8 cellular contexts compared by ENCODE assay signal in genomic region chr1:154329551-154330131, GRCh38. TPM values are rescaled to one million over a fixed set of nuclear protein-coding genes. Genes with fewer than 3 reads are reported as not detected.
DNase-seq lines count a peak whose midpoint lies in the region; ATAC-seq and TF ChIP-seq lines count a peak whose summit lies in the region.

No MANE protein-coding gene starts in this region.

- peak overlapping the region; percentile 91 to 96 (median 94) for H3K27ac Mint-ChIP-seq in naive thymus-derived CD8-positive, alpha-beta T cell

- TF ChIP-seq POLR2A in breast epithelium (IDR thresholded peaks at IDR 0.05) = no peak

- H3K36me3 ChIP-seq in KMS-11 (ENCODE audit: insufficient read depth) = peaks cover 12% of the 10 kb centered on the region; the same call in 1 of the 2 replicates
- H3K36me3 ChIP-seq in breast epithelium = no peaks in the 10 kb centered on the region

- H3K4me2 ChIP-seq in KMS-11 = peak overlapping the region; percentile 95; the same call in 1 of the 2 replicates

- H3K9ac ChIP-seq in KMS-11 = no peak overlapping the region

- peak; percentile 5 to 26 for ATAC-seq in naive thymus-derived CD8-positive, alpha-beta T cell

- peaks cover 0 to 45% (median 24%) of the 10 kb centered on the region in 3 donors for H3K36me3 Mint-ChIP-seq in naive thymus-derived CD8-positive, alpha-beta T cell

- no peak overlapping the region for H2AFZ ChIP-seq in KMS-11 (ENCODE audit: low read depth)

- H3K27me3 Mint-ChIP-seq in naive thymus-derived CD8-positive, alpha-beta T cell = no peaks in the 10 kb centered on the region

- H4K20me1 ChIP-seq in KMS-11 (ENCODE audit: insufficient read depth) = no peaks in the 10 kb centered on the region

- no peaks in the 10 kb centered on the region for H3K9me3 ChIP-seq in breast epithelium

- H3K27ac ChIP-seq in KMS-11 (no peak overlapping the region), breast epithelium (peak overlapping the region; percentile 83 to 86)

- H3K4me1 Mint-ChIP-seq in naive thymus-derived CD8-positive, alpha-beta T cell = peaks cover 42 to 84% (median 79%) of the 10 kb centered on the region in 4 donors

- POLR2A ChIA-PET in naive thymus-derived CD8-positive, alpha-beta T cell (lab: Charles Lee) = interaction anchor here (0.8 to 15.4 kb wide), 9 partner anchors 7 to 131 kb away, joined by 3 to 358 read pairs (median 9); partner anchors contain the start of gene HAX1

- H3K9me3 Mint-ChIP-seq in naive thymus-derived CD8-positive, alpha-beta T cell = no peaks in the 10 kb centered on the region

- no peak for TF ChIP-seq CTCF in KMS-11 (conservative IDR thresholded peaks at IDR 0.05; ENCODE audit: low read depth, low read length)
- no peak for TF ChIP-seq CTCF in breast epithelium (IDR thresholded peaks at IDR 0.05)

- peaks cover 14% of the 10 kb centered on the region; the same call in 1 of the 2 replicates for H3K79me2 ChIP-seq in KMS-11 (ENCODE audit: insufficient read depth, low read depth)

- DNase-seq in Ammon's horn (ENCODE audit: low spot score) = peak; percentile 69
- no peak for DNase-seq in breast epithelium (ENCODE audit: low spot score in 2 of 2)
- DNase-seq in naive thymus-derived CD8-positive, alpha-beta T cell = peak in 7 of 10 donors; percentile 37 to 72 (median 53)
- DNase-seq in NCI-H146 (lab: John Stamatoyannopoulos, UW) = no peak
- no peak for DNase-seq in glomerular visceral epithelial cell (ENCODE audit: extremely low spot score)
- DNase-seq in KG1 (lab: John Stamatoyannopoulos, UW) = no peak
- DNase-seq in NK-92 (lab: John Stamatoyannopoulos, UW; ENCODE audit: unreplicated experiment) = no peak

- intact Hi-C loops in breast epithelium (cut with DNase I; ENCODE audit: low total_unique reads) = no loop called here

- H3K4me1 ChIP-seq in KMS-11 (ENCODE audit: low read depth, poor library complexity, severe bottlenecking) (peaks cover 39% of the 10 kb centered on the region), breast epithelium (peaks cover 0 to 20% of the 10 kb centered on the region in 2 donors)

- no peaks in the 10 kb centered on the region for H3K27me3 ChIP-seq in KMS-11 (ENCODE audit: insufficient read depth, low read depth)
- H3K27me3 ChIP-seq in breast epithelium = no peaks in the 10 kb centered on the region

- H3K4me3 ChIP-seq in KMS-11 (IDR thresholded peaks at IDR 0.05; ENCODE audit: insufficient read depth, low read depth, low read length) (no peak overlapping the region), breast epithelium (peak overlapping the region in 2 of 3 donors; percentile 57 to 71)

- H3K4me3 Mint-ChIP-seq in naive thymus-derived CD8-positive, alpha-beta T cell = peak overlapping the region; percentile 74 to 95 (median 90)

RNA-seq across cellular contexts. Expression of gene ATP8B2, which starts 4.3 kb away (rescaled TPM):
- total RNA-seq in breast epithelium = 10 to 100 TPM; 34.5 to 64.8 (median 61.3) TPM
- 100 to 1,000 TPM; 111 to 114 TPM for total RNA-seq in naive thymus-derived CD8-positive, alpha-beta T cell
- polyA plus RNA-seq in naive thymus-derived CD8-positive, alpha-beta T cell = 10 to 100 TPM; 48.5 to 65.1 (median 55.6) TPM

RNA-seq across cellular contexts. Expression of gene AQP10, which starts 8.7 kb away (rescaled TPM):
- under 1 TPM in 1 of 3 donors, not detected in 2; 0.44 TPM for total RNA-seq in breast epithelium
- not detected for total RNA-seq in naive thymus-derived CD8-positive, alpha-beta T cell
- not detected for polyA plus RNA-seq in naive thymus-derived CD8-positive, alpha-beta T cell

RNA-seq across cellular contexts. Expression of gene HAX1, which starts 57.2 kb away (rescaled TPM):
- total RNA-seq in breast epithelium = 100 to 1,000 TPM; 108 to 125 (median 120) TPM
- 100 to 1,000 TPM; 112 to 118 TPM for total RNA-seq in naive thymus-derived CD8-positive, alpha-beta T cell
- polyA plus RNA-seq in naive thymus-derived CD8-positive, alpha-beta T cell = 100 to 1,000 TPM; 165 to 170 (median 169) TPM

Comparison
In these comparisons a context has a peak if more than half of its experiments do, and no peak if none do; other contexts are left out.
1. DNase-seq: peak in Ammon's horn (single experiment) and naive thymus-derived CD8-positive, alpha-beta T cell (7 of 10); none in breast epithelium (0 of 2), NCI-H146 (single experiment), glomerular visceral epithelial cell (single experiment), KG1 (single experiment) and NK-92 (single experiment).